25 cellular contexts compared by ENCODE assay signal in the genomic region with DNA sequence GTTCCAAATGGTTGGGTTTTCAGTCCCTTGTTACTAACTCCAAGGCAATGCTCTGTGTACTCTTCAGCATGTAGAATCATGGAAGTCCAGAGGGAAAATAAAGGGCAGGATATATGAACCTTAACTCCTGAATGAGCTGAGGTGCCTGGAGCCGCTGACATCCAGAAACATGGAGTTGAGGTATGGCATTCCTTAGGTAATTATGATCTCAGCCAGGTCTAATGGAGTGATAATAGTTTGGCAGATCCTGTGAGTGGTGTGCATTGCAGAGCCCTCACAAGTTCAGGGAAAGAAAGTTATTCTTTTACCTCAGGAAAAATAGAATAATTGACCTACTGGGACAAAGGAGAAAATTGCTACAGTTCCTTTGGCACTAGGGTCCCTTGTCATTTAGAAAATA.
A peak's percentile ranks its signal among the peaks of the same experiment; 100 is the strongest.
DNase-seq lines count a peak whose midpoint lies in the region; ATAC-seq and TF ChIP-seq lines count a peak whose summit lies in the region.
"Had no signal": no experiment of that assay in that cellular context is flagged by ENCODE, and none has a peak within 500 bp of the region (broad histone marks: within the 10 kb centered on the region; RNA-seq: fewer than 3 reads in every experiment).

No MANE protein-coding gene starts in this region.

- no peak overlapping the region for H3K9ac ChIP-seq in mesendoderm (ENCODE audit: low read length)
- H3K9ac ChIP-seq: BLaER1 had no signal

- H3K79me2 ChIP-seq in GM23338 (replicated peaks; ENCODE audit: insufficient read depth) (no peaks in the 10 kb centered on the region), mesendoderm (ENCODE audit: control insufficient read depth, insufficient read depth, low read length) (no peaks in the 10 kb centered on the region)

- ATAC-seq in GM23338 (no peak), HG03095 (IDR thresholded peaks at IDR 0.05; ENCODE audit: unreplicated experiment) (no peak), GM18870 (IDR thresholded peaks at IDR 0.05; ENCODE audit: unreplicated experiment) (no peak)
- ATAC-seq: GM12878 had no signal

- H3K4me2 ChIP-seq in GM23338, result no peak overlapping the region
- no peak overlapping the region for H3K4me2 ChIP-seq in mesendoderm (ENCODE audit: low read length)
- H3K4me2 ChIP-seq: BLaER1 had no signal

- H2AK5ac ChIP-seq in mesendoderm (ENCODE audit: low read length), result no peak overlapping the region

- H3K4ac ChIP-seq in mesendoderm (ENCODE audit: low read depth, low read length), result peak overlapping the region; percentile 36

- H3K9me2 ChIP-seq in GM23338 (ENCODE audit: insufficient read depth), result no peaks in the 10 kb centered on the region; the same call in 1 of the 2 replicates

- no peaks in the 10 kb centered on the region for H3F3A ChIP-seq in GM23338 (replicated peaks; ENCODE audit: low read depth)

- no peak overlapping the region for H2BK5ac ChIP-seq in mesendoderm (ENCODE audit: low read length)

- DNase-seq in GM23338 (ENCODE audit: low spot score), result no peak
- DNase-seq in NCI-H226, result peak; percentile 51
- peak; percentile 83 for DNase-seq in mesendoderm
- DNase-seq in nephron progenitor cell, result no peak
- DNase-seq in foreskin fibroblast, result no peak
- DNase-seq: 8988T; ACHN; BE2C; C1 segment of cervical spinal cord; CD4-positive, alpha-beta memory T cell; CD4-positive, CD25-positive, alpha-beta regulatory T cell; CD8-positive, alpha-beta memory T cell; COR-L47; DMS 273 treated with DMSO at 0.1 percent for 48 hours; DMS153; DMS53; DMS79; DND-41; EL; GDM1 had no signal

- H2AFZ ChIP-seq in GM23338, result peak overlapping the region; percentile 56; the same call in 1 of the 2 replicates

- H3K36me3 Mint-ChIP-seq in GM23338 (ENCODE audit: low read depth) (peaks cover 14% of the 10 kb centered on the region), nephron progenitor cell (ENCODE audit: low read depth) (peaks cover 33% of the 10 kb centered on the region)
- H3K36me3 Mint-ChIP-seq: CD14-positive monocyte; CD4-positive, alpha-beta memory T cell; CD4-positive, CD25-positive, alpha-beta regulatory T cell had no signal

- H3K4me1 ChIP-seq in GM23338 (ENCODE audit: insufficient read depth) (peaks cover 6% of the 10 kb centered on the region; the same call in 1 of the 2 replicates), mesendoderm (ENCODE audit: control insufficient read depth, low read depth, low read length) (peaks cover 7% of the 10 kb centered on the region)
- H3K4me1 ChIP-seq: BE2C, BLaER1 had no signal

- H3K56ac ChIP-seq in mesendoderm (ENCODE audit: low read length), result no peak overlapping the region

- no peak overlapping the region for H4K5ac ChIP-seq in mesendoderm (ENCODE audit: low read length)

- H3K4me1 Mint-ChIP-seq in GM23338 (peaks cover 6% of the 10 kb centered on the region; the same call in 1 of the 3 replicates), nephron progenitor cell (peaks cover 29% of the 10 kb centered on the region)
- H3K4me1 Mint-ChIP-seq: CD14-positive monocyte; CD4-positive, alpha-beta memory T cell; CD4-positive, CD25-positive, alpha-beta regulatory T cell; CD8-positive, alpha-beta memory T cell had no signal

- no peaks in the 10 kb centered on the region for H3K79me1 ChIP-seq in mesendoderm (ENCODE audit: low read length)

- H3K23ac ChIP-seq in mesendoderm (ENCODE audit: low read length), result no peak overlapping the region

- H4K8ac ChIP-seq in mesendoderm (ENCODE audit: low read depth, low read length), result no peak overlapping the region

- peak overlapping the region; percentile 51 for H3K18ac ChIP-seq in mesendoderm (ENCODE audit: low read length)

- H3K4me3 ChIP-seq in GM23338 (no peak overlapping the region), mesendoderm (ENCODE audit: low read length) (no peak overlapping the region), foreskin fibroblast (ENCODE audit: low read depth in 1 of 2, low read length in 2 of 2) (no peak overlapping the region)
- H3K4me3 ChIP-seq: BLaER1, GM12878 had no signal

- peak overlapping the region; percentile 28 for H2BK120ac ChIP-seq in mesendoderm (ENCODE audit: low read depth, low read length)

- H3K9me3 Mint-ChIP-seq in GM23338 (peaks cover 13% of the 10 kb centered on the region), nephron progenitor cell (peaks cover 49% of the 10 kb centered on the region)

- no peak overlapping the region for H2BK15ac ChIP-seq in mesendoderm (replicated peaks; ENCODE audit: low read depth)

- no peaks in the 10 kb centered on the region for H4K20me1 ChIP-seq in GM23338 (replicated peaks; ENCODE audit: insufficient read depth)
- H4K20me1 ChIP-seq: BLaER1 had no signal

- no CpG with 5 or more reads among the region's 1 CpG for WGBS in mesendoderm (ENCODE audit: extremely low coverage, insufficient coverage, low lambda C conversion rate)

- H3K4me3 Mint-ChIP-seq in GM23338, result no peak overlapping the region
- no peak overlapping the region for H3K4me3 Mint-ChIP-seq in nephron progenitor cell
- H3K4me3 Mint-ChIP-seq: CD14-positive monocyte; CD4-positive, alpha-beta memory T cell; CD4-positive, CD25-positive, alpha-beta regulatory T cell; CD8-positive, alpha-beta memory T cell had no signal

- no peaks in the 10 kb centered on the region for H3K27me3 ChIP-seq in GM23338 (ENCODE audit: insufficient read depth)
- H3K27me3 ChIP-seq in mesendoderm (ENCODE audit: insufficient read depth, low read length, poor library complexity), result no peaks in the 10 kb centered on the region
- H3K27me3 ChIP-seq: BE2C, BLaER1 had no signal

- peaks cover 9% of the 10 kb centered on the region; the same call in 1 of the 2 replicates for H3K36me3 ChIP-seq in GM23338 (ENCODE audit: insufficient read depth)
- no peaks in the 10 kb centered on the region for H3K36me3 ChIP-seq in mesendoderm (ENCODE audit: control insufficient read depth, insufficient read depth, low read length)
- H3K36me3 ChIP-seq: BE2C, BLaER1 had no signal

- H3K27me3 Mint-ChIP-seq in GM23338 (ENCODE audit: insufficient read depth, low read depth, poor library complexity) (peaks cover 7% of the 10 kb centered on the region), nephron progenitor cell (ENCODE audit: low read depth, poor library complexity) (no peaks in the 10 kb centered on the region)
- H3K27me3 Mint-ChIP-seq: CD4-positive, alpha-beta memory T cell; CD4-positive, CD25-positive, alpha-beta regulatory T cell; CD8-positive, alpha-beta memory T cell had no signal

- TF ChIP-seq CTCF in GM23338 (conservative IDR thresholded peaks at IDR 0.05; ENCODE audit: low read depth in 2 of 2) (no peak), nephron progenitor cell (IDR thresholded peaks at IDR 0.05) (no peak), foreskin fibroblast (IDR thresholded peaks at IDR 0.05; ENCODE audit: low read depth, low read length) (no peak)

- H3K27ac Mint-ChIP-seq in GM23338 (no peak overlapping the region), nephron progenitor cell (peak overlapping the region; percentile 34)
- H3K27ac Mint-ChIP-seq: CD14-positive monocyte; CD4-positive, alpha-beta memory T cell; CD4-positive, CD25-positive, alpha-beta regulatory T cell; CD8-positive, alpha-beta memory T cell had no signal

- no peak overlapping the region for H3K27ac ChIP-seq in GM23338 (ENCODE audit: low read depth)
- no peak overlapping the region for H3K27ac ChIP-seq in mesendoderm (ENCODE audit: low read depth, low read length)
- H3K27ac ChIP-seq: BLaER1 had no signal

TF ChIP-seq in GM23338, 12 proteins besides CTCF, POLR2A, EP300 and RAD21 (continues in another document):
- TF ChIP-seq JUNB (IDR thresholded peaks at IDR 0.05; ENCODE audit: unreplicated experiment), result no peak
- TF ChIP-seq, protein P1, sequence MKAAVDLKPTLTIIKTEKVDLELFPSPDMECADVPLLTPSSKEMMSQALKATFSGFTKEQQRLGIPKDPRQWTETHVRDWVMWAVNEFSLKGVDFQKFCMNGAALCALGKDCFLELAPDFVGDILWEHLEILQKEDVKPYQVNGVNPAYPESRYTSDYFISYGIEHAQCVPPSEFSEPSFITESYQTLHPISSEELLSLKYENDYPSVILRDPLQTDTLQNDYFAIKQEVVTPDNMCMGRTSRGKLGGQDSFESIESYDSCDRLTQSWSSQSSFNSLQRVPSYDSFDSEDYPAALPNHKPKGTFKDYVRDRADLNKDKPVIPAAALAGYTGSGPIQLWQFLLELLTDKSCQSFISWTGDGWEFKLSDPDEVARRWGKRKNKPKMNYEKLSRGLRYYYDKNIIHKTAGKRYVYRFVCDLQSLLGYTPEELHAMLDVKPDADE (IDR thresholded peaks at IDR 0.05), result no peak
- no peak for TF ChIP-seq STAT1 (IDR thresholded peaks at IDR 0.05; ENCODE audit: unreplicated experiment)
- no peak for TF ChIP-seq NANOG (IDR thresholded peaks at IDR 0.05; ENCODE audit: borderline replicate concordance)
- TF ChIP-seq POLR2AphosphoS5 (IDR thresholded peaks at IDR 0.05; ENCODE audit: low read depth), result no peak
- no peak for TF ChIP-seq EZH2 (IDR thresholded peaks at IDR 0.05; ENCODE audit: low read depth, unreplicated experiment)
- TF ChIP-seq EZH2phosphoT487 (IDR thresholded peaks at IDR 0.05; ENCODE audit: unreplicated experiment), result no peak
- TF ChIP-seq ZNF331 (CRISPR knock-in tag; IDR thresholded peaks at IDR 0.05; ENCODE audit: low read depth), result no peak

Comparison
In these comparisons a context has a peak if more than half of its experiments do, and no peak if none do; other contexts are left out.
1. DNase-seq: peak in NCI-H226 (single experiment) and mesendoderm (single experiment); none in GM23338 (single experiment), nephron progenitor cell (single experiment) and foreskin fibroblast (0 of 2).